ENCODE assay signal across 1 cellular context in the genomic region with DNA sequence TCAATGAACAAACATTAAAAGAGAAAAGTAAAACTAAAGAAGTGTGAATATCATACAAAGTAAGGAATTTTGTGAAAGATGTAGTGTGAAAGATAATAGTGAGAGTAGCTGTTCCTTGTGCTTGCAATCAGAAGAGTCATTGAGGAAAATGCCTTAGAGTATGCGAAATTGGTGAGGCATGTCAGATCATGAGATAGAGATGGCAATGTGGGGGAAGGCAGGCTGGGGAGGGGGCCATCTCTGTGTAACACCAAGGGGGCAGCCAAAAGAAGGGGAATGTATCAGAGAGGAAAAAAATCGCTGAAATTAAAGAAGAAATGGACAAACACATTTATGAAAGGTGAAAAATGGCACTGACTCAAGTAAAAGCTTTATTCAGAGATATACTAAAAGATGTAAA.
TF ChIP-seq lines count a peak whose summit lies in the region.

No MANE protein-coding gene starts in this region.

TF ChIP-seq in GM23338, 12 proteins besides CTCF, POLR2A, EP300 and RAD21 (continued from another document):
- TF ChIP-seq, protein P1, sequence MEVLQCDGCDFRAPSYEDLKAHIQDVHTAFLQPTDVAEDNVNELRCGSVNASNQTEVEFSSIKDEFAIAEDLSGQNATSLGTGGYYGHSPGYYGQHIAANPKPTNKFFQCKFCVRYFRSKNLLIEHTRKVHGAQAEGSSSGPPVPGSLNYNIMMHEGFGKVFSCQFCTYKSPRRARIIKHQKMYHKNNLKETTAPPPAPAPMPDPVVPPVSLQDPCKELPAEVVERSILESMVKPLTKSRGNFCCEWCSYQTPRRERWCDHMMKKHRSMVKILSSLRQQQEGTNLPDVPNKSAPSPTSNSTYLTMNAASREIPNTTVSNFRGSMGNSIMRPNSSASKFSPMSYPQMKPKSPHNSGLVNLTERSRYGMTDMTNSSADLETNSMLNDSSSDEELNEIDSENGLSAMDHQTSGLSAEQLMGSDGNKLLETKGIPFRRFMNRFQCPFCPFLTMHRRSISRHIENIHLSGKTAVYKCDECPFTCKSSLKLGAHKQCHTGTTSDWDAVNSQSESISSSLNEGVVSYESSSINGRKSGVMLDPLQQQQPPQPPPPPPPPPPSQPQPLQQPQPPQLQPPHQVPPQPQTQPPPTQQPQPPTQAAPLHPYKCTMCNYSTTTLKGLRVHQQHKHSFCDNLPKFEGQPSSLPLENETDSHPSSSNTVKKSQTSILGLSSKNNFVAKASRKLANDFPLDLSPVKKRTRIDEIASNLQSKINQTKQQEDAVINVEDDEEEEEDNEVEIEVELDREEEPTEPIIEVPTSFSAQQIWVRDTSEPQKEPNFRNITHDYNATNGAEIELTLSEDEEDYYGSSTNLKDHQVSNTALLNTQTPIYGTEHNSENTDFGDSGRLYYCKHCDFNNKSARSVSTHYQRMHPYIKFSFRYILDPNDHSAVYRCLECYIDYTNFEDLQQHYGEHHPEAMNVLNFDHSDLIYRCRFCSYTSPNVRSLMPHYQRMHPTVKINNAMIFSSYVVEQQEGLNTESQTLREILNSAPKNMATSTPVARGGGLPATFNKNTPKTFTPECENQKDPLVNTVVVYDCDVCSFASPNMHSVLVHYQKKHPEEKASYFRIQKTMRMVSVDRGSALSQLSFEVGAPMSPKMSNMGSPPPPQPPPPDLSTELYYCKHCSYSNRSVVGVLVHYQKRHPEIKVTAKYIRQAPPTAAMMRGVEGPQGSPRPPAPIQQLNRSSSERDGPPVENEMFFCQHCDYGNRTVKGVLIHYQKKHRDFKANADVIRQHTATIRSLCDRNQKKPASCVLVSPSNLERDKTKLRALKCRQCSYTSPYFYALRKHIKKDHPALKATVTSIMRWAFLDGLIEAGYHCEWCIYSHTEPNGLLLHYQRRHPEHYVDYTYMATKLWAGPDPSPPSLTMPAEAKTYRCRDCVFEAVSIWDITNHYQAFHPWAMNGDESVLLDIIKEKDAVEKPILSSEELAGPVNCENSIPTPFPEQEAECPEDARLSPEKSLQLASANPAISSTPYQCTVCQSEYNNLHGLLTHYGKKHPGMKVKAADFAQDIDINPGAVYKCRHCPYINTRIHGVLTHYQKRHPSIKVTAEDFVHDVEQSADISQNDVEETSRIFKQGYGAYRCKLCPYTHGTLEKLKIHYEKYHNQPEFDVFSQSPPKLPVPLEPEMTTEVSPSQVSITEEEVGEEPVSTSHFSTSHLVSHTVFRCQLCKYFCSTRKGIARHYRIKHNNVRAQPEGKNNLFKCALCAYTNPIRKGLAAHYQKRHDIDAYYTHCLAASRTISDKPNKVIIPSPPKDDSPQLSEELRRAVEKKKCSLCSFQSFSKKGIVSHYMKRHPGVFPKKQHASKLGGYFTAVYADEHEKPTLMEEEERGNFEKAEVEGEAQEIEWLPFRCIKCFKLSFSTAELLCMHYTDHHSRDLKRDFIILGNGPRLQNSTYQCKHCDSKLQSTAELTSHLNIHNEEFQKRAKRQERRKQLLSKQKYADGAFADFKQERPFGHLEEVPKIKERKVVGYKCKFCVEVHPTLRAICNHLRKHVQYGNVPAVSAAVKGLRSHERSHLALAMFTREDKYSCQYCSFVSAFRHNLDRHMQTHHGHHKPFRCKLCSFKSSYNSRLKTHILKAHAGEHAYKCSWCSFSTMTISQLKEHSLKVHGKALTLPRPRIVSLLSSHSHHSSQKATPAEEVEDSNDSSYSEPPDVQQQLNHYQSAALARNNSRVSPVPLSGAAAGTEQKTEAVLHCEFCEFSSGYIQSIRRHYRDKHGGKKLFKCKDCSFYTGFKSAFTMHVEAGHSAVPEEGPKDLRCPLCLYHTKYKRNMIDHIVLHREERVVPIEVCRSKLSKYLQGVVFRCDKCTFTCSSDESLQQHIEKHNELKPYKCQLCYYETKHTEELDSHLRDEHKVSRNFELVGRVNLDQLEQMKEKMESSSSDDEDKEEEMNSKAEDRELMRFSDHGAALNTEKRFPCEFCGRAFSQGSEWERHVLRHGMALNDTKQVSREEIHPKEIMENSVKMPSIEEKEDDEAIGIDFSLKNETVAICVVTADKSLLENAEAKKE (CRISPR knock-in tag; IDR thresholded peaks at IDR 0.05): no peak
- TF ChIP-seq ZNF114 (CRISPR knock-in tag; IDR thresholded peaks at IDR 0.05) (no peak), EZH2phosphoT487 (IDR thresholded peaks at IDR 0.05; ENCODE audit: unreplicated experiment) (no peak), ZNF331 (CRISPR knock-in tag; IDR thresholded peaks at IDR 0.05; ENCODE audit: low read depth) (no peak), STAT1 (IDR thresholded peaks at IDR 0.05; ENCODE audit: unreplicated experiment) (no peak), JUNB (IDR thresholded peaks at IDR 0.05; ENCODE audit: unreplicated experiment) (no peak)
- TF ChIP-seq, protein P2, sequence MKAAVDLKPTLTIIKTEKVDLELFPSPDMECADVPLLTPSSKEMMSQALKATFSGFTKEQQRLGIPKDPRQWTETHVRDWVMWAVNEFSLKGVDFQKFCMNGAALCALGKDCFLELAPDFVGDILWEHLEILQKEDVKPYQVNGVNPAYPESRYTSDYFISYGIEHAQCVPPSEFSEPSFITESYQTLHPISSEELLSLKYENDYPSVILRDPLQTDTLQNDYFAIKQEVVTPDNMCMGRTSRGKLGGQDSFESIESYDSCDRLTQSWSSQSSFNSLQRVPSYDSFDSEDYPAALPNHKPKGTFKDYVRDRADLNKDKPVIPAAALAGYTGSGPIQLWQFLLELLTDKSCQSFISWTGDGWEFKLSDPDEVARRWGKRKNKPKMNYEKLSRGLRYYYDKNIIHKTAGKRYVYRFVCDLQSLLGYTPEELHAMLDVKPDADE (IDR thresholded peaks at IDR 0.05): no peak
